Comparison of ENCODE assay signal across 1 cellular context in genomic region chr11:3854977-3855807, GRCh38.
TF ChIP-seq lines count a peak whose summit lies in the region.

Gene STIM1, plus strand, starts transcription at chr11:3855664. Its CDS starts 607 bp downstream, at chr11:3856271.

TF ChIP-seq in HepG2, 621 proteins besides CTCF, POLR2A, EP300 and RAD21 (continued from another document and continues in another):
- TF ChIP-seq, protein P1, sequence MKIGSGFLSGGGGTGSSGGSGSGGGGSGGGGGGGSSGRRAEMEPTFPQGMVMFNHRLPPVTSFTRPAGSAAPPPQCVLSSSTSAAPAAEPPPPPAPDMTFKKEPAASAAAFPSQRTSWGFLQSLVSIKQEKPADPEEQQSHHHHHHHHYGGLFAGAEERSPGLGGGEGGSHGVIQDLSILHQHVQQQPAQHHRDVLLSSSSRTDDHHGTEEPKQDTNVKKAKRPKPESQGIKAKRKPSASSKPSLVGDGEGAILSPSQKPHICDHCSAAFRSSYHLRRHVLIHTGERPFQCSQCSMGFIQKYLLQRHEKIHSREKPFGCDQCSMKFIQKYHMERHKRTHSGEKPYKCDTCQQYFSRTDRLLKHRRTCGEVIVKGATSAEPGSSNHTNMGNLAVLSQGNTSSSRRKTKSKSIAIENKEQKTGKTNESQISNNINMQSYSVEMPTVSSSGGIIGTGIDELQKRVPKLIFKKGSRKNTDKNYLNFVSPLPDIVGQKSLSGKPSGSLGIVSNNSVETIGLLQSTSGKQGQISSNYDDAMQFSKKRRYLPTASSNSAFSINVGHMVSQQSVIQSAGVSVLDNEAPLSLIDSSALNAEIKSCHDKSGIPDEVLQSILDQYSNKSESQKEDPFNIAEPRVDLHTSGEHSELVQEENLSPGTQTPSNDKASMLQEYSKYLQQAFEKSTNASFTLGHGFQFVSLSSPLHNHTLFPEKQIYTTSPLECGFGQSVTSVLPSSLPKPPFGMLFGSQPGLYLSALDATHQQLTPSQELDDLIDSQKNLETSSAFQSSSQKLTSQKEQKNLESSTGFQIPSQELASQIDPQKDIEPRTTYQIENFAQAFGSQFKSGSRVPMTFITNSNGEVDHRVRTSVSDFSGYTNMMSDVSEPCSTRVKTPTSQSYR (CRISPR knock-in tag; IDR thresholded peaks at IDR 0.05; ENCODE audit: borderline replicate concordance), result peak; percentile 70; the same call in 1 of the 2 replicates
- peak; percentile 95 for TF ChIP-seq ZNF777 (CRISPR knock-in tag; IDR thresholded peaks at IDR 0.05)
- peak; percentile 49; the same call in 1 of the 2 replicates for TF ChIP-seq MAF1 (CRISPR knock-in tag; IDR thresholded peaks at IDR 0.05; ENCODE audit: borderline replicate concordance)
- TF ChIP-seq ZNF350 (CRISPR knock-in tag; IDR thresholded peaks at IDR 0.05; ENCODE audit: borderline replicate concordance, low read depth), result peak; percentile 70; the same call in 1 of the 2 replicates
- peak; percentile 57; the same call in 1 of the 2 replicates for TF ChIP-seq ETV5 (CRISPR knock-in tag; IDR thresholded peaks at IDR 0.05; ENCODE audit: borderline replicate concordance)
- TF ChIP-seq ZFAT (CRISPR knock-in tag; conservative IDR thresholded peaks at IDR 0.05), result 0 out of 2 replicates have a peak, but pooled peaks have one; percentile 49
- TF ChIP-seq NFYB (CRISPR knock-in tag; IDR thresholded peaks at IDR 0.05), result peak; percentile 80
- peak; percentile 65 for TF ChIP-seq REL (CRISPR knock-in tag; conservative IDR thresholded peaks at IDR 0.05)
- TF ChIP-seq SP140L (CRISPR knock-in tag; IDR thresholded peaks at IDR 0.05; ENCODE audit: borderline replicate concordance), result peak; percentile 32; the same call in 1 of the 2 replicates
- TF ChIP-seq ZBTB21 (CRISPR knock-in tag; IDR thresholded peaks at IDR 0.05), result no peak; the same call in 1 of the 2 replicates
- TF ChIP-seq NKX3-1 (CRISPR knock-in tag; IDR thresholded peaks at IDR 0.05), result peak; percentile 43; the same call in 1 of the 2 replicates
- no peak for TF ChIP-seq NR2F6 (IDR thresholded peaks at IDR 0.05)
- TF ChIP-seq NR2F6 (CRISPR knock-in tag; IDR thresholded peaks at IDR 0.05), result 0 out of 2 replicates have a peak, but pooled peaks have one; percentile 6
- TF ChIP-seq, protein P2, sequence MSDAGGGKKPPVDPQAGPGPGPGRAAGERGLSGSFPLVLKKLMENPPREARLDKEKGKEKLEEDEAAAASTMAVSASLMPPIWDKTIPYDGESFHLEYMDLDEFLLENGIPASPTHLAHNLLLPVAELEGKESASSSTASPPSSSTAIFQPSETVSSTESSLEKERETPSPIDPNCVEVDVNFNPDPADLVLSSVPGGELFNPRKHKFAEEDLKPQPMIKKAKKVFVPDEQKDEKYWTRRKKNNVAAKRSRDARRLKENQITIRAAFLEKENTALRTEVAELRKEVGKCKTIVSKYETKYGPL (CRISPR knock-in tag; IDR thresholded peaks at IDR 0.05), result peak; percentile 72; the same call in 1 of the 2 replicates
- TF ChIP-seq SOX5 (CRISPR knock-in tag; IDR thresholded peaks at IDR 0.05; ENCODE audit: borderline replicate concordance), result peak; percentile 50; the same call in 1 of the 2 replicates
- TF ChIP-seq ZNF335 (CRISPR knock-in tag; IDR thresholded peaks at IDR 0.05), result no peak
- peak; percentile 65 for TF ChIP-seq ZNF563 (CRISPR knock-in tag; IDR thresholded peaks at IDR 0.05)
- TF ChIP-seq ZNF512B (CRISPR knock-in tag; IDR thresholded peaks at IDR 0.05; ENCODE audit: borderline replicate concordance), result no peak
- TF ChIP-seq FOXC1 (CRISPR knock-in tag; IDR thresholded peaks at IDR 0.05; ENCODE audit: borderline replicate concordance), result 0 out of 2 replicates have a peak, but pooled peaks have one; percentile 53
- no peak for TF ChIP-seq ZBTB43 (CRISPR knock-in tag; conservative IDR thresholded peaks at IDR 0.05)
- TF ChIP-seq ZFP36L1 (CRISPR knock-in tag; IDR thresholded peaks at IDR 0.05), result 0 out of 2 replicates have a peak, but pooled peaks have one; percentile 15
- TF ChIP-seq ZSCAN9 (CRISPR knock-in tag; IDR thresholded peaks at IDR 0.05; ENCODE audit: borderline replicate concordance), result peak; percentile 56; the same call in 1 of the 2 replicates
- TF ChIP-seq ZFX (CRISPR knock-in tag; IDR thresholded peaks at IDR 0.05; ENCODE audit: low read depth), result peak; percentile 74
- no peak for TF ChIP-seq ZHX2 (IDR thresholded peaks at IDR 0.05; ENCODE audit: low read depth)
- peak; percentile 72; the same call in 1 of the 2 replicates for TF ChIP-seq ZHX2 (CRISPR knock-in tag; IDR thresholded peaks at IDR 0.05; ENCODE audit: borderline replicate concordance)
- no peak for TF ChIP-seq ZNF7 (CRISPR knock-in tag; IDR thresholded peaks at IDR 0.05)
- peak; percentile 23; the same call in 1 of the 2 replicates for TF ChIP-seq NCOA5 (CRISPR knock-in tag; IDR thresholded peaks at IDR 0.05)
- no peak for TF ChIP-seq ZNF468 (CRISPR knock-in tag; IDR thresholded peaks at IDR 0.05)
- TF ChIP-seq TBL1XR1 (IDR thresholded peaks at IDR 0.05; ENCODE audit: borderline replicate concordance, low read length, partially characterized antibody), result no peak
- TF ChIP-seq FOXA3 (CRISPR knock-in tag; IDR thresholded peaks at IDR 0.05), result peak; percentile 52
- TF ChIP-seq SAP130 (CRISPR knock-in tag; IDR thresholded peaks at IDR 0.05; ENCODE audit: low read depth), result peak; percentile 77
- 0 out of 2 replicates have a peak, but pooled peaks have one; percentile 4 for TF ChIP-seq ZNF547 (CRISPR knock-in tag; IDR thresholded peaks at IDR 0.05)
- TF ChIP-seq ZMYM3 (CRISPR knock-in tag; IDR thresholded peaks at IDR 0.05), result peak; percentile 39; the same call in 1 of the 2 replicates
- no peak for TF ChIP-seq SKI (IDR thresholded peaks at IDR 0.05; ENCODE audit: partially characterized antibody)
- TF ChIP-seq ZMAT3 (CRISPR knock-in tag; conservative IDR thresholded peaks at IDR 0.05), result 0 out of 2 replicates have a peak, but pooled peaks have one; percentile 20
- TF ChIP-seq ZNF564 (CRISPR knock-in tag; IDR thresholded peaks at IDR 0.05), result no peak; the same call in 1 of the 2 replicates
- peak; percentile 71 for TF ChIP-seq ZFY (CRISPR knock-in tag; IDR thresholded peaks at IDR 0.05)
- peak; percentile 53 for TF ChIP-seq UBTF (CRISPR knock-in tag; IDR thresholded peaks at IDR 0.05)
- TF ChIP-seq TOE1 (CRISPR knock-in tag; IDR thresholded peaks at IDR 0.05), result 0 out of 2 replicates have a peak, but pooled peaks have one; percentile 83
- TF ChIP-seq, protein P3, sequence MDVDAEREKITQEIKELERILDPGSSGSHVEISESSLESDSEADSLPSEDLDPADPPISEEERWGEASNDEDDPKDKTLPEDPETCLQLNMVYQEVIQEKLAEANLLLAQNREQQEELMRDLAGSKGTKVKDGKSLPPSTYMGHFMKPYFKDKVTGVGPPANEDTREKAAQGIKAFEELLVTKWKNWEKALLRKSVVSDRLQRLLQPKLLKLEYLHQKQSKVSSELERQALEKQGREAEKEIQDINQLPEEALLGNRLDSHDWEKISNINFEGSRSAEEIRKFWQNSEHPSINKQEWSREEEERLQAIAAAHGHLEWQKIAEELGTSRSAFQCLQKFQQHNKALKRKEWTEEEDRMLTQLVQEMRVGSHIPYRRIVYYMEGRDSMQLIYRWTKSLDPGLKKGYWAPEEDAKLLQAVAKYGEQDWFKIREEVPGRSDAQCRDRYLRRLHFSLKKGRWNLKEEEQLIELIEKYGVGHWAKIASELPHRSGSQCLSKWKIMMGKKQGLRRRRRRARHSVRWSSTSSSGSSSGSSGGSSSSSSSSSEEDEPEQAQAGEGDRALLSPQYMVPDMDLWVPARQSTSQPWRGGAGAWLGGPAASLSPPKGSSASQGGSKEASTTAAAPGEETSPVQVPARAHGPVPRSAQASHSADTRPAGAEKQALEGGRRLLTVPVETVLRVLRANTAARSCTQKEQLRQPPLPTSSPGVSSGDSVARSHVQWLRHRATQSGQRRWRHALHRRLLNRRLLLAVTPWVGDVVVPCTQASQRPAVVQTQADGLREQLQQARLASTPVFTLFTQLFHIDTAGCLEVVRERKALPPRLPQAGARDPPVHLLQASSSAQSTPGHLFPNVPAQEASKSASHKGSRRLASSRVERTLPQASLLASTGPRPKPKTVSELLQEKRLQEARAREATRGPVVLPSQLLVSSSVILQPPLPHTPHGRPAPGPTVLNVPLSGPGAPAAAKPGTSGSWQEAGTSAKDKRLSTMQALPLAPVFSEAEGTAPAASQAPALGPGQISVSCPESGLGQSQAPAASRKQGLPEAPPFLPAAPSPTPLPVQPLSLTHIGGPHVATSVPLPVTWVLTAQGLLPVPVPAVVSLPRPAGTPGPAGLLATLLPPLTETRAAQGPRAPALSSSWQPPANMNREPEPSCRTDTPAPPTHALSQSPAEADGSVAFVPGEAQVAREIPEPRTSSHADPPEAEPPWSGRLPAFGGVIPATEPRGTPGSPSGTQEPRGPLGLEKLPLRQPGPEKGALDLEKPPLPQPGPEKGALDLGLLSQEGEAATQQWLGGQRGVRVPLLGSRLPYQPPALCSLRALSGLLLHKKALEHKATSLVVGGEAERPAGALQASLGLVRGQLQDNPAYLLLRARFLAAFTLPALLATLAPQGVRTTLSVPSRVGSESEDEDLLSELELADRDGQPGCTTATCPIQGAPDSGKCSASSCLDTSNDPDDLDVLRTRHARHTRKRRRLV (CRISPR knock-in tag; IDR thresholded peaks at IDR 0.05), result 0 out of 2 replicates have a peak, but pooled peaks have one; percentile 20
